Comparison of ENCODE assay signal across 11 cellular contexts in genomic region chr10:74234569-74234968, GRCh38.
DNase-seq lines count a peak whose midpoint lies in the region; ATAC-seq and TF ChIP-seq lines count a peak whose summit lies in the region.
"Had no signal": no experiment of that assay in that cellular context is flagged by ENCODE, and none has a peak within 500 bp of the region (broad histone marks: within the 10 kb centered on the region; RNA-seq: fewer than 3 reads in every experiment).

No MANE protein-coding gene starts in this region.

- no peak overlapping the region for H3K4me2 ChIP-seq in mammary epithelial cell (ENCODE audit: insufficient read depth, low read depth, low read length)

- TF ChIP-seq CTCF in mammary epithelial cell (conservative IDR thresholded peaks at IDR 0.05 in 1 of 2, IDR thresholded peaks at IDR 0.05 in 1 of 2; ENCODE audit: extremely low read depth in 1 of 2, insufficient read depth in 1 of 2, low read depth in 1 of 2, low read length in 2 of 2) (peak; percentile 23 to 42), neutrophil (IDR thresholded peaks at IDR 0.05) (peak; percentile 13), coronary artery (IDR thresholded peaks at IDR 0.05) (no peak)

- no peaks in the 10 kb centered on the region for H3K4me1 ChIP-seq in CD4-positive, CD25-positive, alpha-beta regulatory T cell (ENCODE audit: control insufficient read depth, insufficient read depth, low read length, poor library complexity, severe bottlenecking)
- peaks cover 11% of the 10 kb centered on the region for H3K4me1 ChIP-seq in mammary epithelial cell (ENCODE audit: insufficient read depth, low read length)
- no peaks in the 10 kb centered on the region for H3K4me1 ChIP-seq in neutrophil (ENCODE audit: control insufficient read depth in 1 of 2, insufficient read depth in 1 of 2, low read depth in 1 of 2, low read length in 1 of 2)

- H3K27me3 ChIP-seq in CD4-positive, CD25-positive, alpha-beta regulatory T cell (ENCODE audit: control insufficient read depth, insufficient read depth, low read length), result no peaks in the 10 kb centered on the region
- H3K27me3 ChIP-seq in mammary epithelial cell (ENCODE audit: insufficient read depth, low read length), result no peaks in the 10 kb centered on the region
- H3K27me3 ChIP-seq in neutrophil, result no peaks in the 10 kb centered on the region

- in situ Hi-C loops in mammary epithelial cell (cut with MboI; ENCODE audit: low sequenced_read_pairs in 2 of 2), result loop anchor here in 1 of 2 donors (10.0 kb wide), 1 partner anchor 80 kb away; the partner anchor contains the start of genes ADK and AP3M1

- H3K9me3 ChIP-seq in CD4-positive, CD25-positive, alpha-beta regulatory T cell (ENCODE audit: control insufficient read depth in 2 of 2, low read length in 2 of 2), result no peaks in the 10 kb centered on the region
- H3K9me3 ChIP-seq in mammary epithelial cell (replicated peaks; ENCODE audit: insufficient read depth, low read length) (no peaks in the 10 kb centered on the region), neutrophil (no peaks in the 10 kb centered on the region)

- peaks cover 6 to 26% (median 20%) of the 10 kb centered on the region in 4 donors for H3K4me1 Mint-ChIP-seq in CD4-positive, CD25-positive, alpha-beta regulatory T cell

- H3K4me3 ChIP-seq in CD4-positive, CD25-positive, alpha-beta regulatory T cell (ENCODE audit: low read depth, low read length), result no peak overlapping the region
- H3K4me3 ChIP-seq in mammary epithelial cell (replicated peaks in 1 of 3; ENCODE audit: insufficient read depth in 1 of 3, low read depth in 2 of 3, low read length in 3 of 3) (no peak overlapping the region), neutrophil (ENCODE audit: low read depth in 1 of 2, low read length in 1 of 2) (no peak overlapping the region), coronary artery (no peak overlapping the region)

- H3K36me3 ChIP-seq in CD4-positive, CD25-positive, alpha-beta regulatory T cell (ENCODE audit: control insufficient read depth, insufficient read depth, low read length), result no peaks in the 10 kb centered on the region
- no peaks in the 10 kb centered on the region for H3K36me3 ChIP-seq in mammary epithelial cell (ENCODE audit: insufficient read depth, low read length)
- no peaks in the 10 kb centered on the region for H3K36me3 ChIP-seq in neutrophil

- ATAC-seq in CD4-positive, CD25-positive, alpha-beta regulatory T cell (ENCODE audit: low read depth in 2 of 2), result no peak
- no peak for ATAC-seq in GM18498 (IDR thresholded peaks at IDR 0.05; ENCODE audit: unreplicated experiment)

- no peaks in the 10 kb centered on the region for H3K9me3 Mint-ChIP-seq in CD4-positive, CD25-positive, alpha-beta regulatory T cell
- H3K9me3 Mint-ChIP-seq: activated B cell treated with CpG ODN at 0.5 μM for 24 hours had no signal

- DNase-seq in CD4-positive, CD25-positive, alpha-beta regulatory T cell, result peak in 2 of 3 donors; percentile 21 to 44
- DNase-seq in mammary epithelial cell (no peak), COLO829 (ENCODE audit: low spot score) (no peak), iPS-NIHi11 (ENCODE audit: low spot score) (no peak), coronary artery (ENCODE audit: low spot score) (no peak)
- DNase-seq: activated B cell treated with CpG ODN at 0.5 μM for 24 hours, aorta, islet precursor cell had no signal

- no TSS peak for BruUV-seq in mammary epithelial cell (replicated peaks; lab: Mats Ljungman, UMichigan)

- 80% methylated on average over 1 of the region's 1 CpG for WGBS in mammary epithelial cell (ENCODE audit: low coverage, missing lambda C conversion rate)

- dilution Hi-C loops in mammary epithelial cell (cut with HindIII; ENCODE audit: low sequenced_read_pairs), result no loop called here

- TF ChIP-seq RAD21 in Ishikawa (IDR thresholded peaks at IDR 0.05; ENCODE audit: low read depth), result peak; percentile 57

- TF ChIP-seq EP300 in Ishikawa (IDR thresholded peaks at IDR 0.05; ENCODE audit: borderline replicate concordance), result no peak

- H3K9ac ChIP-seq in mammary epithelial cell (ENCODE audit: insufficient read depth, low read length), result no peak overlapping the region

- H3K27me3 Mint-ChIP-seq in CD4-positive, CD25-positive, alpha-beta regulatory T cell, result no peaks in the 10 kb centered on the region
- H3K27me3 Mint-ChIP-seq: activated B cell treated with CpG ODN at 0.5 μM for 24 hours had no signal

- H3K27ac ChIP-seq in CD4-positive, CD25-positive, alpha-beta regulatory T cell (ENCODE audit: insufficient read depth, low read length, poor library complexity, severe bottlenecking), result no peak overlapping the region
- H3K27ac ChIP-seq in mammary epithelial cell (ENCODE audit: insufficient read depth, low read depth, low read length) (no peak overlapping the region), neutrophil (no peak overlapping the region), coronary artery (no peak overlapping the region)

- no peak overlapping the region for H3K4me3 Mint-ChIP-seq in CD4-positive, CD25-positive, alpha-beta regulatory T cell
- H3K4me3 Mint-ChIP-seq: activated B cell treated with CpG ODN at 0.5 μM for 24 hours had no signal

- H3K36me3 Mint-ChIP-seq in CD4-positive, CD25-positive, alpha-beta regulatory T cell, result no peaks in the 10 kb centered on the region

- peaks cover 88% of the 10 kb centered on the region for H3K79me2 ChIP-seq in mammary epithelial cell (ENCODE audit: insufficient read depth, low read length)

- CTCF ChIA-PET in mammary epithelial cell (lab: Charles Lee; ENCODE audit: low non-redundant PET), result interaction anchor here (0.6 to 0.9 kb wide), 4 partner anchors 44 to 238 kb away, joined by 3 to 8 read pairs (median 4); no protein-coding TSS in a partner anchor

- H3K27ac Mint-ChIP-seq in CD4-positive, CD25-positive, alpha-beta regulatory T cell, result no peak overlapping the region
- H3K27ac Mint-ChIP-seq: activated B cell treated with CpG ODN at 0.5 μM for 24 hours had no signal

- no peak overlapping the region for H2AFZ ChIP-seq in mammary epithelial cell (ENCODE audit: low read depth, low read length)

- intact Hi-C loops in mammary epithelial cell (cut with micrococcal nuclease), result loop anchor here (1.0 to 5.0 kb wide), 3 partner anchors 82 to 347 kb away; no protein-coding TSS in a partner anchor

- no peaks in the 10 kb centered on the region for H4K20me1 ChIP-seq in mammary epithelial cell (ENCODE audit: insufficient read depth, low read length)

TF ChIP-seq in Ishikawa, 13 proteins besides CTCF, POLR2A, EP300 and RAD21:
- TF ChIP-seq ZBTB7A (IDR thresholded peaks at IDR 0.05; ENCODE audit: low read depth) (no peak), EGR1 (IDR thresholded peaks at IDR 0.05) (no peak), TEAD4 (IDR thresholded peaks at IDR 0.05) (no peak), TAF1 (IDR thresholded peaks at IDR 0.05; ENCODE audit: low read depth) (no peak), FOXM1 (IDR thresholded peaks at IDR 0.05; ENCODE audit: borderline replicate concordance, low read depth) (no peak), CREB1 (IDR thresholded peaks at IDR 0.05; ENCODE audit: low read depth) (no peak), YY1 (IDR thresholded peaks at IDR 0.05; ENCODE audit: low read depth) (no peak), CEBPB (IDR thresholded peaks at IDR 0.05) (no peak), NFIC (IDR thresholded peaks at IDR 0.05) (no peak), TCF12 (IDR thresholded peaks at IDR 0.05; ENCODE audit: low read depth) (no peak)
- TF ChIP-seq, protein P1, sequence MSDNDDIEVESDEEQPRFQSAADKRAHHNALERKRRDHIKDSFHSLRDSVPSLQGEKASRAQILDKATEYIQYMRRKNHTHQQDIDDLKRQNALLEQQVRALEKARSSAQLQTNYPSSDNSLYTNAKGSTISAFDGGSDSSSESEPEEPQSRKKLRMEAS (IDR thresholded peaks at IDR 0.05), result no peak
- TF ChIP-seq, protein P2, sequence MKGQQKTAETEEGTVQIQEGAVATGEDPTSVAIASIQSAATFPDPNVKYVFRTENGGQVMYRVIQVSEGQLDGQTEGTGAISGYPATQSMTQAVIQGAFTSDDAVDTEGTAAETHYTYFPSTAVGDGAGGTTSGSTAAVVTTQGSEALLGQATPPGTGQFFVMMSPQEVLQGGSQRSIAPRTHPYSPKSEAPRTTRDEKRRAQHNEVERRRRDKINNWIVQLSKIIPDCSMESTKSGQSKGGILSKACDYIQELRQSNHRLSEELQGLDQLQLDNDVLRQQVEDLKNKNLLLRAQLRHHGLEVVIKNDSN (IDR thresholded peaks at IDR 0.05), result no peak
- TF ChIP-seq, protein P3, sequence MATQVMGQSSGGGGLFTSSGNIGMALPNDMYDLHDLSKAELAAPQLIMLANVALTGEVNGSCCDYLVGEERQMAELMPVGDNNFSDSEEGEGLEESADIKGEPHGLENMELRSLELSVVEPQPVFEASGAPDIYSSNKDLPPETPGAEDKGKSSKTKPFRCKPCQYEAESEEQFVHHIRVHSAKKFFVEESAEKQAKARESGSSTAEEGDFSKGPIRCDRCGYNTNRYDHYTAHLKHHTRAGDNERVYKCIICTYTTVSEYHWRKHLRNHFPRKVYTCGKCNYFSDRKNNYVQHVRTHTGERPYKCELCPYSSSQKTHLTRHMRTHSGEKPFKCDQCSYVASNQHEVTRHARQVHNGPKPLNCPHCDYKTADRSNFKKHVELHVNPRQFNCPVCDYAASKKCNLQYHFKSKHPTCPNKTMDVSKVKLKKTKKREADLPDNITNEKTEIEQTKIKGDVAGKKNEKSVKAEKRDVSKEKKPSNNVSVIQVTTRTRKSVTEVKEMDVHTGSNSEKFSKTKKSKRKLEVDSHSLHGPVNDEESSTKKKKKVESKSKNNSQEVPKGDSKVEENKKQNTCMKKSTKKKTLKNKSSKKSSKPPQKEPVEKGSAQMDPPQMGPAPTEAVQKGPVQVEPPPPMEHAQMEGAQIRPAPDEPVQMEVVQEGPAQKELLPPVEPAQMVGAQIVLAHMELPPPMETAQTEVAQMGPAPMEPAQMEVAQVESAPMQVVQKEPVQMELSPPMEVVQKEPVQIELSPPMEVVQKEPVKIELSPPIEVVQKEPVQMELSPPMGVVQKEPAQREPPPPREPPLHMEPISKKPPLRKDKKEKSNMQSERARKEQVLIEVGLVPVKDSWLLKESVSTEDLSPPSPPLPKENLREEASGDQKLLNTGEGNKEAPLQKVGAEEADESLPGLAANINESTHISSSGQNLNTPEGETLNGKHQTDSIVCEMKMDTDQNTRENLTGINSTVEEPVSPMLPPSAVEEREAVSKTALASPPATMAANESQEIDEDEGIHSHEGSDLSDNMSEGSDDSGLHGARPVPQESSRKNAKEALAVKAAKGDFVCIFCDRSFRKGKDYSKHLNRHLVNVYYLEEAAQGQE (IDR thresholded peaks at IDR 0.05; ENCODE audit: low read depth), result no peak

Comparison
In these comparisons a context has a peak if more than half of its experiments do, and no peak if none do; other contexts are left out.
1. DNase-seq: peak in CD4-positive, CD25-positive, alpha-beta regulatory T cell (2 of 3); none in mammary epithelial cell (single experiment), COLO829 (single experiment), iPS-NIHi11 (single experiment) and coronary artery (single experiment).